In the genomic region with DNA sequence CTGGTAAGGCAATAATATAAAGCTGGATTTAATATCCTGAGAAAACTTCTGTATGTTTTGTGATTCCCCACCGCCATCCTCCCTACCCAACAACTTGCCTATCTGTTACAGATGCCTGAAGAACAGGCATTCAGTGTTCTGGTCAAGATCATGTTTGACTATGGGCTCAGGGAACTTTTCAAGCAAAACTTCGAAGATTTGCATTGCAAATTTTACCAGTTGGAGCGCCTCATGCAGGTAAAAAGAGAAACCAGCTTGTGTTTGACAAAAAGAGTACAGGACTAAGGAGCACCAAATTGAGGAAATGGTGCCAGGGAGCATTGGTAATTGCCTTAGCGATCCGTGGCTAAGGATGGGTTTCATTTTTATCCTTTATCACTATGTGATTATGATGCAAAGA, we compare ENCODE assay signal across 16 cellular contexts. TPM values are rescaled to one million over a fixed set of nuclear protein-coding genes. Genes with fewer than 3 reads are reported as not detected.
A peak's percentile ranks its signal among the peaks of the same experiment; 100 is the strongest.
DNase-seq lines count a peak whose midpoint lies in the region; ATAC-seq, FAIRE-seq and TF ChIP-seq lines count a peak whose summit lies in the region.
"Had no signal": no experiment of that assay in that cellular context is flagged by ENCODE, and none has a peak within 500 bp of the region (broad histone marks: within the 10 kb centered on the region; RNA-seq: fewer than 3 reads in every experiment).

No MANE protein-coding gene starts in this region.

- WGBS in K562 (ENCODE audit: insufficient coverage, low coverage, missing lambda C conversion rate): 68% methylated on average over 5 of the region's 5 CpGs
- 76% methylated on average over 3 of the region's 5 CpGs for WGBS in mesenchymal stem cell
- WGBS in transverse colon (ENCODE audit: low coverage in 1 of 2), 2 donors: 67 to 84% methylated on average over 5 of the region's 5 CpGs

- no peaks in the 10 kb centered on the region for H3K27me3 Mint-ChIP-seq in activated CD4-positive, alpha-beta memory T cell treated with anti-CD3 and anti-CD28 coated beads, Interleukin-2, amount 10 ng/mL, durations not matched to agents 7 days and 5 days
- no peaks in the 10 kb centered on the region for H3K27me3 Mint-ChIP-seq in immature natural killer cell (ENCODE audit: low read depth in 3 of 3)
- H3K27me3 Mint-ChIP-seq: CD8-positive, alpha-beta memory T cell; stimulated activated naive B cell treated with anti-CD40 and anti-IgM and Interleukin-4, amounts not matched to agents 10 μg/mL and 1 μg/mL and 100 μg/mL, for 72 hours had no signal

- peaks cover 46% of the 10 kb centered on the region for H3K36me3 ChIP-seq in Karpas-422 (ENCODE audit: insufficient read depth, low read length)
- peaks cover 25% of the 10 kb centered on the region for H3K36me3 ChIP-seq in K562 (ENCODE audit: control insufficient read depth, insufficient read depth, low read length)
- peaks cover under 1 to 68% of the 10 kb centered on the region in 2 experiments for H3K36me3 ChIP-seq in mesenchymal stem cell (ENCODE audit: control insufficient read depth in 1 of 2, insufficient read depth in 2 of 2, low read depth in 1 of 2, low read length in 2 of 2)
- H3K36me3 ChIP-seq in transverse colon: peaks cover 0 to 26% (median 9%) of the 10 kb centered on the region in 4 donors

- H2AK5ac ChIP-seq in mesenchymal stem cell (ENCODE audit: low read length, severe bottlenecking): no peak overlapping the region

- H3K23ac ChIP-seq in mesenchymal stem cell (ENCODE audit: low read length in 2 of 2): no peak overlapping the region

- POLR2A ChIA-PET in K562 (lab: Yijun Ruan, JAX): interaction anchor here (0.8 kb wide), 1 partner anchor 14 kb away, joined by 3 read pairs; no protein-coding TSS in a partner anchor
- POLR2A ChIA-PET in activated CD4-positive, alpha-beta memory T cell treated with anti-CD3 and anti-CD28 coated beads, Interleukin-2, amount 10 ng/mL, durations not matched to agents 7 days and 5 days (lab: Charles Lee): no interaction called here

- H3K9me3 ChIP-seq in Karpas-422 (ENCODE audit: low read length): no peaks in the 10 kb centered on the region
- no peaks in the 10 kb centered on the region for H3K9me3 ChIP-seq in K562 (replicated peaks; ENCODE audit: control insufficient read depth, insufficient read depth, low read depth, low read length)
- no peaks in the 10 kb centered on the region for H3K9me3 ChIP-seq in mesenchymal stem cell (ENCODE audit: control insufficient read depth, low read length)
- H3K9me3 ChIP-seq in transverse colon: no peaks in the 10 kb centered on the region

- H3K79me1 ChIP-seq in mesenchymal stem cell (replicated peaks; ENCODE audit: low read length, poor library complexity, severe bottlenecking): peaks cover 7% of the 10 kb centered on the region

- H2BK15ac ChIP-seq in mesenchymal stem cell (ENCODE audit: low read depth, poor library complexity, severe bottlenecking): no peak overlapping the region

- H3K4me1 ChIP-seq in Karpas-422 (ENCODE audit: low read length) (peaks cover 49% of the 10 kb centered on the region), K562 (replicated peaks in 1 of 2; ENCODE audit: control insufficient read depth in 2 of 2, insufficient read depth in 2 of 2, low read length in 2 of 2) (no peaks in the 10 kb centered on the region), mesenchymal stem cell (ENCODE audit: control insufficient read depth, insufficient read depth, low read depth, low read length) (peaks cover 1% of the 10 kb centered on the region), transverse colon (peaks cover 0 to 13% (median 0%) of the 10 kb centered on the region in 4 donors)

- no peaks in the 10 kb centered on the region for H4K20me1 ChIP-seq in Karpas-422 (ENCODE audit: insufficient read depth, low read depth, low read length)
- no peaks in the 10 kb centered on the region for H4K20me1 ChIP-seq in K562 (replicated peaks; ENCODE audit: control insufficient read depth, insufficient read depth, low read length)

- in situ Hi-C loops in K562 (cut with MboI): no loop called here
- in situ Hi-C loops in transverse colon (cut with MboI; ENCODE audit: low pct_ligation_motif_present in 1 of 4, low pct_unique_long_range_greater_than_20kb in 1 of 4, low sequenced_read_pairs in 3 of 4): no loop called here

- no peak overlapping the region for H4K8ac ChIP-seq in mesenchymal stem cell (ENCODE audit: low read length)

- BruUV-seq in K562 (replicated peaks; lab: Mats Ljungman, UMichigan): no TSS peak

- DNase-seq in Karpas-422 (peak; percentile 77), K562 (ENCODE audit: extremely low read depth in 1 of 4, low spot score in 3 of 4) (no peak), mesenchymal stem cell (no peak), transverse colon (no peak), islet precursor cell (no peak), immature natural killer cell (no peak)
- no peak for DNase-seq in activated CD4-positive, alpha-beta memory T cell treated with anti-CD3 and anti-CD28 coated beads, Interleukin-2, amount 10 ng/mL, durations not matched to agents 7 days and 5 days
- DNase-seq: activated naive CD4-positive, alpha-beta T cell treated with anti-CD3 and anti-CD28 coated beads for 36 hours; CD8-positive, alpha-beta memory T cell; Kasumi-1; NCI-H1930; NCI-H774; stimulated activated CD4-positive, alpha-beta T cell treated with anti-CD3 and anti-CD28 coated beads, Interleukin-4, amount 100 ng/mL, for 4 hours; stimulated activated naive B cell treated with anti-CD40 and anti-IgM and Interleukin-4, amounts not matched to agents 10 μg/mL and 1 μg/mL and 100 μg/mL, for 72 hours had no signal

- H2AFZ ChIP-seq in Karpas-422 (ENCODE audit: low read length): no peak overlapping the region
- H2AFZ ChIP-seq in K562 (ENCODE audit: low read depth, low read length): no peak overlapping the region
- H2AFZ ChIP-seq in mesenchymal stem cell (ENCODE audit: low read depth, low read length): no peak overlapping the region

- peak overlapping the region; percentile 6; the same call in 1 of the 2 replicates for H3K9ac ChIP-seq in Karpas-422 (ENCODE audit: low read length)
- H3K9ac ChIP-seq in K562 (ENCODE audit: insufficient read depth in 1 of 2, low read depth in 2 of 2, low read length in 2 of 2): no peak overlapping the region
- peak overlapping the region; percentile 56 for H3K9ac ChIP-seq in mesenchymal stem cell (ENCODE audit: low read length)

- no peaks in the 10 kb centered on the region for H3K9me2 ChIP-seq in Karpas-422 (replicated peaks; ENCODE audit: insufficient read depth, low read length)

- no peak for ATAC-seq in K562
- ATAC-seq: stimulated activated naive B cell treated with anti-CD40 and anti-IgM and Interleukin-4, amounts not matched to agents 10 μg/mL and 1 μg/mL and 100 μg/mL, for 72 hours had no signal

- TF ChIP-seq CTCF in K562 (IDR thresholded peaks at IDR 0.05 in 2 of 3, conservative IDR thresholded peaks at IDR 0.05 in 1 of 3; ENCODE audit: insufficient read depth in 2 of 3, low read depth in 1 of 3, low read length in 3 of 3): no peak
- no peak for TF ChIP-seq CTCF in transverse colon (IDR thresholded peaks at IDR 0.05)

- H3K4me3 ChIP-seq in Karpas-422 (ENCODE audit: low read length): peak overlapping the region; percentile 23; the same call in 1 of the 2 replicates
- H3K4me3 ChIP-seq in K562: no peak overlapping the region
- H3K4me3 ChIP-seq in mesenchymal stem cell (ENCODE audit: insufficient read depth in 1 of 2, low read depth in 1 of 2, low read length in 2 of 2): peak overlapping the region in 1 of 2 experiments; percentile 61
- no peak overlapping the region for H3K4me3 ChIP-seq in transverse colon

- H4K91ac ChIP-seq in mesenchymal stem cell (ENCODE audit: low read length): no peak overlapping the region

- no peak overlapping the region for H2BK120ac ChIP-seq in mesenchymal stem cell (ENCODE audit: low read depth, low read length)

- H3K4me3 Mint-ChIP-seq in activated CD4-positive, alpha-beta memory T cell treated with anti-CD3 and anti-CD28 coated beads, Interleukin-2, amount 10 ng/mL, durations not matched to agents 7 days and 5 days: no peak overlapping the region
- H3K4me3 Mint-ChIP-seq in immature natural killer cell: no peak overlapping the region
- H3K4me3 Mint-ChIP-seq: activated naive CD4-positive, alpha-beta T cell treated with anti-CD3 and anti-CD28 coated beads for 36 hours; CD8-positive, alpha-beta memory T cell; stimulated activated naive B cell treated with anti-CD40 and anti-IgM and Interleukin-4, amounts not matched to agents 10 μg/mL and 1 μg/mL and 100 μg/mL, for 72 hours had no signal

- no peak for TF ChIP-seq POLR2A in K562 (conservative IDR thresholded peaks at IDR 0.05)
- TF ChIP-seq POLR2A in transverse colon (IDR thresholded peaks at IDR 0.05): no peak

- H2BK12ac ChIP-seq in mesenchymal stem cell (ENCODE audit: low read length in 2 of 2): no peak overlapping the region

- H2BK5ac ChIP-seq in mesenchymal stem cell (ENCODE audit: low read depth, low read length, poor library complexity, severe bottlenecking): no peak overlapping the region

- TF ChIP-seq EP300 in K562 (IDR thresholded peaks at IDR 0.05; ENCODE audit: low read length) (no peak), transverse colon (IDR thresholded peaks at IDR 0.05; ENCODE audit: low read depth) (no peak)

- FAIRE-seq in K562 (lab: Jason Lieb, UNC): peak; percentile 32
- FAIRE-seq: G401.6 had no signal

- no peak overlapping the region for H3K4ac ChIP-seq in mesenchymal stem cell (ENCODE audit: low read depth in 1 of 2, low read length in 2 of 2)

- H3K4me2 ChIP-seq in Karpas-422 (ENCODE audit: low read depth, low read length, poor library complexity, severe bottlenecking) (peak overlapping the region; percentile 52), K562 (ENCODE audit: insufficient read depth, low read length) (no peak overlapping the region), mesenchymal stem cell (ENCODE audit: low read length, poor library complexity, severe bottlenecking) (no peak overlapping the region)

- peak overlapping the region in 1 of 2 experiments; percentile 70 for H3K18ac ChIP-seq in mesenchymal stem cell (ENCODE audit: low read depth in 1 of 2, low read length in 2 of 2)

- no peak for TF ChIP-seq RAD21 in K562 (CRISPR knock-in tag; conservative IDR thresholded peaks at IDR 0.05 in 1 of 2, IDR thresholded peaks at IDR 0.05 in 1 of 2)

- peaks cover 14% of the 10 kb centered on the region for H3K36me3 Mint-ChIP-seq in activated CD4-positive, alpha-beta memory T cell treated with anti-CD3 and anti-CD28 coated beads, Interleukin-2, amount 10 ng/mL, durations not matched to agents 7 days and 5 days (ENCODE audit: low read depth)
- H3K36me3 Mint-ChIP-seq in immature natural killer cell: peaks cover 9 to 43% (median 28%) of the 10 kb centered on the region in 3 donors

- no peak overlapping the region for H3K14ac ChIP-seq in mesenchymal stem cell (ENCODE audit: low read length in 2 of 2)

- H3K9me1 ChIP-seq in K562 (ENCODE audit: control insufficient read depth, insufficient read depth, low read length): no peaks in the 10 kb centered on the region

- no peaks in the 10 kb centered on the region for H3K9me3 Mint-ChIP-seq in activated CD4-positive, alpha-beta memory T cell treated with anti-CD3 and anti-CD28 coated beads, Interleukin-2, amount 10 ng/mL, durations not matched to agents 7 days and 5 days
- H3K9me3 Mint-ChIP-seq in immature natural killer cell: no peaks in the 10 kb centered on the region
- H3K9me3 Mint-ChIP-seq: activated naive CD4-positive, alpha-beta T cell treated with anti-CD3 and anti-CD28 coated beads for 36 hours; CD8-positive, alpha-beta memory T cell; stimulated activated naive B cell treated with anti-CD40 and anti-IgM and Interleukin-4, amounts not matched to agents 10 μg/mL and 1 μg/mL and 100 μg/mL, for 72 hours had no signal

- H3K27me3 ChIP-seq in Karpas-422 (ENCODE audit: low read length) (no peaks in the 10 kb centered on the region), K562 (ENCODE audit: control insufficient read depth in 2 of 2, insufficient read depth in 2 of 2, low read length in 2 of 2) (no peaks in the 10 kb centered on the region), mesenchymal stem cell (ENCODE audit: control insufficient read depth in 1 of 2, insufficient read depth in 1 of 2, low read length in 2 of 2) (no peaks in the 10 kb centered on the region), transverse colon (no peaks in the 10 kb centered on the region)

- H3K27ac Mint-ChIP-seq in activated CD4-positive, alpha-beta memory T cell treated with anti-CD3 and anti-CD28 coated beads, Interleukin-2, amount 10 ng/mL, durations not matched to agents 7 days and 5 days: no peak overlapping the region
- H3K27ac Mint-ChIP-seq in immature natural killer cell: peak overlapping the region in 1 of 6 donors; percentile 39
- H3K27ac Mint-ChIP-seq: activated naive CD4-positive, alpha-beta T cell treated with anti-CD3 and anti-CD28 coated beads for 36 hours; CD8-positive, alpha-beta memory T cell; stimulated activated naive B cell treated with anti-CD40 and anti-IgM and Interleukin-4, amounts not matched to agents 10 μg/mL and 1 μg/mL and 100 μg/mL, for 72 hours had no signal

- no peaks in the 10 kb centered on the region for H3K4me1 Mint-ChIP-seq in activated CD4-positive, alpha-beta memory T cell treated with anti-CD3 and anti-CD28 coated beads, Interleukin-2, amount 10 ng/mL, durations not matched to agents 7 days and 5 days
- H3K4me1 Mint-ChIP-seq in immature natural killer cell: no peaks in the 10 kb centered on the region

- intact Hi-C loops in K562 (cut with micrococcal nuclease) (no loop called here), transverse colon (cut with DNase I; ENCODE audit: low total_unique reads) (no loop called here)

- no peaks in the 10 kb centered on the region; the same call in 1 of the 2 replicates for H3K79me2 ChIP-seq in Karpas-422 (ENCODE audit: low read length)
- no peaks in the 10 kb centered on the region for H3K79me2 ChIP-seq in K562 (ENCODE audit: control insufficient read depth, insufficient read depth, low read length)

- CTCF ChIA-PET in K562 (lab: Yijun Ruan, JAX; ENCODE audit: low intra/inter-chr PET ratio): no interaction called here
- CTCF ChIA-PET in activated CD4-positive, alpha-beta memory T cell treated with anti-CD3 and anti-CD28 coated beads, Interleukin-2, amount 10 ng/mL, durations not matched to agents 7 days and 5 days (lab: Charles Lee): interaction anchor here (1.0 kb wide), 1 partner anchor 10 kb away, joined by 3 read pairs; no protein-coding TSS in a partner anchor

- H3K27ac ChIP-seq in Karpas-422 (ENCODE audit: low read length) (peak overlapping the region; percentile 79), K562 (ENCODE audit: extremely low read depth, low read depth, low read length) (no peak overlapping the region), mesenchymal stem cell (ENCODE audit: low read length, poor library complexity, severe bottlenecking) (no peak overlapping the region), transverse colon (peak overlapping the region; percentile 7 to 56 (median 38))

RNA-seq across cellular contexts. Expression of gene GPR21, which starts 40.0 kb away (rescaled TPM):
- total RNA-seq in Karpas-422 (2014; rRNA removed; shearing (Covaris generic); ENCODE audit: low replicate concordance): 0.54 and 16.8 TPM in 2 replicates
- total RNA-seq in K562 (2011; cell fraction: chromatin; rRNA removed; ENCODE audit: low replicate concordance): 2.8 and 10.7 TPM in 2 replicates
- total RNA-seq in K562 (2011; cell fraction: nucleolus; rRNA removed): 1.8 and 3.8 TPM in 2 replicates
- 7.3 and 13.7 TPM in 2 replicates for total RNA-seq in K562 (2011; cell fraction: nucleoplasm; rRNA removed)
- total RNA-seq in K562 (2014; rRNA removed) (0.24 TPM in 1 of 2 replicates, not detected in the other), K562 (2014; rRNA removed; fragmentation: Illumina TruSeq; extraction: Trizol) (0.36 and 0.67 TPM in 2 replicates), K562 (2015; rRNA removed; fragmentation: Illumina TruSeq; extraction: Trizol) (0.75 and 0.83 TPM in 2 replicates), K562 (2021) (0.16 TPM in 1 of 2 replicates, not detected in the other), transverse colon (1 to 10 TPM in 1 of 4 donors, not detected in 3; 3.0 TPM)
- polyA plus RNA-seq in K562 (2011; rRNA removed) (0.27 TPM in 1 of 2 replicates, not detected in the other), K562 (2014; fragmentation: Illumina TruSeq; extraction: Trizol) (not detected in 2 replicates), K562 (2014; fragmentation: Nextera tagmentation; extraction: Ambion mirVana) (not detected), K562 (2014; rRNA removed) (0.15 TPM in 1 of 2 replicates, not detected in the other), immature natural killer cell (not detected)
- 0.09 TPM in 1 of 2 replicates, not detected in the other for polyA plus RNA-seq in K562 (2011; cell fraction: cytosol; rRNA removed)
- polyA plus RNA-seq in K562 (2011; cell fraction: nucleus; rRNA removed): 1.1 and 2.2 TPM in 2 replicates
- not detected in 2 replicates for polyA plus RNA-seq in K562 (2012)
- polyA minus RNA-seq in K562 (2011; rRNA and poly(A)+ RNA removed): 5.1 and 6.2 TPM in 2 replicates
- polyA minus RNA-seq in K562 (2011; cell fraction: cytosol; rRNA and poly(A)+ RNA removed): not detected in 2 replicates
- 6.0 and 7.4 TPM in 2 replicates for polyA minus RNA-seq in K562 (2011; cell fraction: nucleus; rRNA and poly(A)+ RNA removed)
- not detected for polyA plus RNA-seq in mesenchymal stem cell (2013, experiment 1 of 2)
- not detected for polyA plus RNA-seq in mesenchymal stem cell (2013, experiment 2 of 2)
- under 1 TPM; 0.58 to 0.88 TPM for total RNA-seq in activated CD4-positive, alpha-beta memory T cell treated with anti-CD3 and anti-CD28 coated beads, Interleukin-2, amount 10 ng/mL, durations not matched to agents 7 days and 5 days
- total RNA-seq: H4 had no signal
- polyA plus RNA-seq: CD8-positive, alpha-beta memory T cell had no signal

Comparison
In these comparisons a context has a peak if more than half of its experiments do, and no peak if none do; other contexts are left out.
1. H3K27ac ChIP-seq: peak in Karpas-422 (single experiment) and transverse colon (4 of 4); none in K562 (single experiment) and mesenchymal stem cell (single experiment).
2. H3K9ac ChIP-seq: peak in Karpas-422 (single experiment) and mesenchymal stem cell (single experiment); none in K562 (0 of 2).